Comparison of ENCODE assay signal across 16 cellular contexts in the genomic region with DNA sequence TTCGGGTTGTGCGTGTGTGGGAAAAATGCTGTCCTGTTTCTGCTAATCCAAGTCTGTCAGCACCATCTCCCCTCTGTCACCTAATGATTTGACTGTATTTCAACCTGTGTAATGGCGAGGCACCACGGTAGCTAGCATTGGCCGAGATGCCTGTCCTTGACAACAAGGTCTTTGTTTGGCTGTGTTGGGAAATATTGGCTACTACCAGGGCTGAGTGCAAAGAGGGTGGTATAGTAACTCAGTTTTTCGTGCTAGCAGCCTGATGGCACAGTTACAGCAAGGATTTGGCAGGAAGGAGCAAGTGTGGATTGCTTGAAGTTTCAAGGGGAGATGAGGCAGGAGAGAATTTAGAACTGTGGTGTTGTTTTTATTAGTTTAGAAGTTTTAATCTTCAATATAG.
DNase-seq lines count a peak whose midpoint lies in the region; ATAC-seq and TF ChIP-seq lines count a peak whose summit lies in the region.
"Had no signal": no experiment of that assay in that cellular context is flagged by ENCODE, and none has a peak within 500 bp of the region (broad histone marks: within the 10 kb centered on the region; RNA-seq: fewer than 3 reads in every experiment).

No MANE protein-coding gene starts in this region.

- POLR2A ChIA-PET in MCF 10A (lab: Yijun Ruan, JAX) = interaction anchor here (0.6 kb wide), 1 partner anchor 53 kb away, joined by 3 read pairs; no protein-coding TSS in a partner anchor

- H3K27me3 ChIP-seq in mammary epithelial cell (ENCODE audit: insufficient read depth, low read length) (no peaks in the 10 kb centered on the region), esophagus muscularis mucosa (no peaks in the 10 kb centered on the region), foreskin keratinocyte (no peaks in the 10 kb centered on the region)
- H3K27me3 ChIP-seq: stomach had no signal

- dilution Hi-C loops in mammary epithelial cell (cut with HindIII; ENCODE audit: low sequenced_read_pairs) = no loop called here

- H3K4me3 ChIP-seq in mammary epithelial cell (replicated peaks in 1 of 3; ENCODE audit: insufficient read depth in 1 of 3, low read depth in 2 of 3, low read length in 3 of 3) = no peak overlapping the region
- peak overlapping the region in 1 of 4 donors; percentile 8 for H3K4me3 ChIP-seq in esophagus muscularis mucosa
- H3K4me3 ChIP-seq: K562, lung, stomach had no signal

- no peak overlapping the region for H3K4me2 ChIP-seq in mammary epithelial cell (ENCODE audit: insufficient read depth, low read depth, low read length)

- H3K27ac Mint-ChIP-seq in MCF 10A (ENCODE audit: low read depth, unreplicated experiment) (no peak overlapping the region), nephron progenitor cell (peak overlapping the region; percentile 26)
- H3K27ac Mint-ChIP-seq: activated T-cell treated with anti-CD3 and anti-CD28 coated beads, Interleukin-2, amount 50 U/mL, for 72 hours had no signal

- no peak overlapping the region for H3K9ac ChIP-seq in mammary epithelial cell (ENCODE audit: insufficient read depth, low read length)

- peaks cover 8% of the 10 kb centered on the region for H3K4me1 ChIP-seq in mammary epithelial cell (ENCODE audit: insufficient read depth, low read length)
- peaks cover 3 to 50% (median 44%) of the 10 kb centered on the region in 4 donors for H3K4me1 ChIP-seq in esophagus muscularis mucosa
- no peaks in the 10 kb centered on the region for H3K4me1 ChIP-seq in foreskin keratinocyte

- H3K4me3 Mint-ChIP-seq in MCF 10A (ENCODE audit: unreplicated experiment) (no peak overlapping the region), nephron progenitor cell (no peak overlapping the region)
- H3K4me3 Mint-ChIP-seq: activated T-cell treated with anti-CD3 and anti-CD28 coated beads, Interleukin-2, amount 50 U/mL, for 72 hours; CD4-positive, alpha-beta memory T cell had no signal

- intact Hi-C loops in mammary epithelial cell (cut with micrococcal nuclease) = no loop called here
- intact Hi-C loops in MCF 10A (cut with micrococcal nuclease) = no loop called here
- intact Hi-C loops in esophagus muscularis mucosa (cut with DNase I) = no loop called here

- no peak for TF ChIP-seq CTCF in mammary epithelial cell (conservative IDR thresholded peaks at IDR 0.05 in 1 of 2, IDR thresholded peaks at IDR 0.05 in 1 of 2; ENCODE audit: extremely low read depth in 1 of 2, insufficient read depth in 1 of 2, low read depth in 1 of 2, low read length in 2 of 2)
- TF ChIP-seq CTCF in MCF 10A (IDR thresholded peaks at IDR 0.05; ENCODE audit: unreplicated experiment) = no peak
- no peak for TF ChIP-seq CTCF in esophagus muscularis mucosa (IDR thresholded peaks at IDR 0.05)
- no peak for TF ChIP-seq CTCF in nephron progenitor cell (IDR thresholded peaks at IDR 0.05)
- TF ChIP-seq CTCF in GM20000 (IDR thresholded peaks at IDR 0.05; ENCODE audit: extremely low read depth, missing control alignments) = no peak
- TF ChIP-seq CTCF in foreskin keratinocyte (conservative IDR thresholded peaks at IDR 0.05) = no peak

- no peak for TF ChIP-seq EP300 in esophagus muscularis mucosa (IDR thresholded peaks at IDR 0.05)

- peaks cover 63% of the 10 kb centered on the region for H3K79me2 ChIP-seq in mammary epithelial cell (ENCODE audit: insufficient read depth, low read length)

- TF ChIP-seq POLR2A in esophagus muscularis mucosa (IDR thresholded peaks at IDR 0.05; ENCODE audit: low read depth) = no peak

- in situ Hi-C loops in mammary epithelial cell (cut with MboI; ENCODE audit: low sequenced_read_pairs in 2 of 2) = no loop called here

- H3K9me3 ChIP-seq in mammary epithelial cell (replicated peaks; ENCODE audit: insufficient read depth, low read length) (no peaks in the 10 kb centered on the region), esophagus muscularis mucosa (no peaks in the 10 kb centered on the region)
- H3K9me3 ChIP-seq: stomach had no signal

- H3K9me3 Mint-ChIP-seq in MCF 10A (ENCODE audit: unreplicated experiment) (no peaks in the 10 kb centered on the region), nephron progenitor cell (peaks cover 19% of the 10 kb centered on the region)

- H3K36me3 ChIP-seq in mammary epithelial cell (ENCODE audit: insufficient read depth, low read length) (no peaks in the 10 kb centered on the region), esophagus muscularis mucosa (no peaks in the 10 kb centered on the region)
- H3K36me3 ChIP-seq: stomach had no signal

- H3K4me1 Mint-ChIP-seq in MCF 10A (ENCODE audit: insufficient read depth, unreplicated experiment) (no peaks in the 10 kb centered on the region), nephron progenitor cell (peaks cover 10% of the 10 kb centered on the region)

- WGBS in mammary epithelial cell (ENCODE audit: low coverage, missing lambda C conversion rate) = 43% methylated on average over 6 of the region's 6 CpGs
- WGBS in esophagus muscularis mucosa = 33% methylated on average over 6 of the region's 6 CpGs

- ATAC-seq in GM18502 (IDR thresholded peaks at IDR 0.05; ENCODE audit: poor library complexity, unreplicated experiment) (no peak), foreskin keratinocyte (no peak)
- ATAC-seq: activated T-cell treated with anti-CD3 and anti-CD28 coated beads, Interleukin-2, amount 50 U/mL, for 72 hours; K562 had no signal

- BruUV-seq in mammary epithelial cell (replicated peaks; lab: Mats Ljungman, UMichigan) (no TSS peak), MCF 10A (replicated peaks; lab: Mats Ljungman, UMichigan) (no TSS peak)

- H3K27me3 Mint-ChIP-seq in MCF 10A (ENCODE audit: insufficient read depth, unreplicated experiment) (no peaks in the 10 kb centered on the region), nephron progenitor cell (ENCODE audit: low read depth, poor library complexity) (peaks cover 5% of the 10 kb centered on the region)
- H3K27me3 Mint-ChIP-seq: CD4-positive, alpha-beta memory T cell had no signal

- no peak overlapping the region for H2AFZ ChIP-seq in mammary epithelial cell (ENCODE audit: low read depth, low read length)

- no peaks in the 10 kb centered on the region for H3K36me3 Mint-ChIP-seq in MCF 10A (ENCODE audit: insufficient read depth, unreplicated experiment)
- H3K36me3 Mint-ChIP-seq in nephron progenitor cell (ENCODE audit: low read depth) = peaks cover 20% of the 10 kb centered on the region

- CTCF ChIA-PET in mammary epithelial cell (lab: Charles Lee; ENCODE audit: low non-redundant PET) = no interaction called here
- CTCF ChIA-PET in MCF 10A (lab: Yijun Ruan, JAX) = interaction anchor here (0.7 kb wide), 1 partner anchor 35 kb away, joined by 3 read pairs; no protein-coding TSS in a partner anchor

- H3K27ac ChIP-seq in mammary epithelial cell (ENCODE audit: insufficient read depth, low read depth, low read length) (no peak overlapping the region), esophagus muscularis mucosa (replicated peaks in 1 of 4) (peak overlapping the region; percentile 49 to 57 (median 53)), foreskin keratinocyte (no peak overlapping the region)

- DNase-seq in mammary epithelial cell (peak; percentile 19), MCF 10A (ENCODE audit: unreplicated experiment) (no peak), esophagus muscularis mucosa (ENCODE audit: extremely low spot score) (no peak), nephron progenitor cell (no peak), NCI-H774 (lab: John Stamatoyannopoulos, UW) (no peak), GM20000 (ENCODE audit: low spot score) (no peak), foreskin keratinocyte (no peak)
- DNase-seq: activated CD4-positive, alpha-beta T cell treated with anti-CD3 and anti-CD28 coated beads, Interleukin-2, amount 50 U/mL, for 4 hours; activated T-cell treated with anti-CD3 and anti-CD28 coated beads, Interleukin-2, amount 50 U/mL, for 72 hours; CD4-positive, alpha-beta memory T cell; NCI-H1092 treated with DMSO at 0.1 percent for 48 hours; NCI-H2171 treated with DMSO at 0.1 percent for 48 hours; stomach had no signal

- no peaks in the 10 kb centered on the region for H4K20me1 ChIP-seq in mammary epithelial cell (ENCODE audit: insufficient read depth, low read length)

Comparison
In these comparisons a context has a peak if more than half of its experiments do, and no peak if none do; other contexts are left out.
1. H3K27ac ChIP-seq: peak in esophagus muscularis mucosa (4 of 4); none in mammary epithelial cell (single experiment) and foreskin keratinocyte (single experiment).